ENCODE assay signal across 22 cellular contexts in the genomic region with DNA sequence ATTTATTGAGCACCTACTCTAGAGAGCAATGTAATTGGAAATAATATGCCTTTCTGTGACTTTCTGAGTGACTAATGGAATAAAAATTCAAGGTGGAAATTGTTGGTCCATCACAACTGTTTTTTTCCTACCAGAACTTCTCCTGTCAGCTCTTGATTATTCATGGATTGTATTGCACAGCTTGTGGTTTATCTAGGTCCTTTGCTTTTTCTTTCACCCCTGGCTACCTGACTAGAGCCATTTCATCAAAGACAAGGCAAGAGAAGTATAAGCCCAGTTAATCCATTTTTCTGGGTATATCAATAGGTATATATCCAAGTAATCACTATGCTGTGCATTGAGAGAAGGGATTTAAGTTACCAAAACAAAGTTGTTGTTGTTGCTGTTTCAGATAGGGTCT.
"Had no signal": no experiment of that assay in that cellular context is flagged by ENCODE, and none has a peak within 500 bp of the region (broad histone marks: within the 10 kb centered on the region; RNA-seq: fewer than 3 reads in every experiment).

No MANE protein-coding gene starts in this region.

- DNase-seq: activated CD4-positive, alpha-beta T cell treated with anti-CD3 and anti-CD28 coated beads for 48 hours; activated CD4-positive, alpha-beta T cell treated with anti-CD3 and anti-CD28 coated beads, Interleukin-2, amount 50 U/mL, for 1 hour; activated CD4-positive, alpha-beta T cell treated with anti-CD3 and anti-CD28 coated beads, Interleukin-2, amount 50 U/mL, for 48 hours; activated CD4-positive, CD25-positive, alpha-beta regulatory T cell; activated CD4-positive, CD25-positive, alpha-beta regulatory T cell treated with anti-CD3 and anti-CD28 coated beads, Interleukin-2, amount 50 U/mL, for 72 hours; activated CD8-positive, alpha-beta memory T cell treated with anti-CD3 and anti-CD28 coated beads, Interleukin-2, amount 50 U/mL, for 48 hours; activated gamma-delta T cell; activated naive CD4-positive, alpha-beta T cell; activated T-cell treated with anti-CD3 and anti-CD28 coated beads for 4 hours; activated T-cell treated with anti-CD3 and anti-CD28 coated beads, Interleukin-2, amount 50 U/mL, for 4 hours; central memory CD4-positive, alpha-beta T cell; cerebellar nuclear complex; colonic mucosa; effector CD8-positive, alpha-beta T cell; esophagus squamous epithelium; foreskin melanocyte; heart right ventricle; T-helper 2 cell had no signal

- H3K27me3 Mint-ChIP-seq: activated naive CD8-positive, alpha-beta T cell; brain had no signal

- H3K4me3 Mint-ChIP-seq: activated naive CD8-positive, alpha-beta T cell; activated T-cell treated with anti-CD3 and anti-CD28 coated beads, Interleukin-2, amount 50 U/mL, for 4 hours; activated T-helper 1 cell treated with anti-CD3 and anti-CD28 coated beads, Interleukin-12 subunit alpha, Interleukin-12 subunit beta, Interleukin-2, Interleukin-4 antibody, amounts not matched to agents 30 ng/mL and 10 ng/mL and 1 ng/mL, durations not matched to agents 14 hours and 24 hours and 36 hours had no signal

- H3K4me1 Mint-ChIP-seq: brain had no signal

- H3K9me3 Mint-ChIP-seq: activated T-helper 1 cell treated with anti-CD3 and anti-CD28 coated beads, Interleukin-12 subunit alpha, Interleukin-12 subunit beta, Interleukin-2, Interleukin-4 antibody, amounts not matched to agents 30 ng/mL and 10 ng/mL and 1 ng/mL, durations not matched to agents 14 hours and 24 hours and 36 hours had no signal

- H3K27ac Mint-ChIP-seq: activated T-helper 1 cell treated with anti-CD3 and anti-CD28 coated beads, Interleukin-12 subunit alpha, Interleukin-12 subunit beta, Interleukin-2, Interleukin-4 antibody, amounts not matched to agents 30 ng/mL and 10 ng/mL and 1 ng/mL, durations not matched to agents 14 hours and 24 hours and 36 hours; brain had no signal

- ATAC-seq: activated T-cell treated with anti-CD3 and anti-CD28 coated beads, Interleukin-2, amount 50 U/mL, for 4 hours; gastroesophageal sphincter; heart right ventricle had no signal
